8 cellular contexts compared by ENCODE assay signal in the genomic region with DNA sequence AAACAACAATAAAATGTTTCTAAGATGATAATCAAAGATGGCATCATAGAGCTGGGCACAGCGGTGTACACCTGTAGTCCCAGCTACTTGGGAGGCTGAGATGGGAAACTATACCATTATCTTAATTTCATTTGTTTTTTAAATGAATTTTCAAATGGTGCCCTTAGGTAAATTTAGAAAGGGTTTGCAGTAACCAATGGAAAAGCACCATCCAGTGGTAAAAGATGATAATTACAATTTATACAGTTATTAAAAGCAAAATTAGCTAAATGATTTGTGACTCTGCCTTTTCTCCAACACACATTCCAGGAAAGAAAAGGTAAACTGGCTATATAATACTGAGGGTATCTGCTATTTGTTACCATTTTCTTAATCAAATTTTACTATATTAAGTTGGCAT. TPM values are rescaled to one million over a fixed set of nuclear protein-coding genes. Genes with fewer than 3 reads are reported as not detected.
A peak's percentile ranks its signal among the peaks of the same experiment; 100 is the strongest.
DNase-seq lines count a peak whose midpoint lies in the region; ATAC-seq, FAIRE-seq and TF ChIP-seq lines count a peak whose summit lies in the region.

No MANE protein-coding gene starts in this region.

- no peaks in the 10 kb centered on the region for H3K9me3 ChIP-seq in CD4-positive, CD25-positive, alpha-beta regulatory T cell (ENCODE audit: control insufficient read depth in 2 of 2, low read length in 2 of 2)
- H3K9me3 ChIP-seq in effector memory CD4-positive, alpha-beta T cell (ENCODE audit: control insufficient read depth, low read length): no peaks in the 10 kb centered on the region

- peaks cover 28 to 42% (median 35%) of the 10 kb centered on the region in 4 donors for H3K4me1 Mint-ChIP-seq in CD4-positive, CD25-positive, alpha-beta regulatory T cell
- H3K4me1 Mint-ChIP-seq in HFFc6 (ENCODE audit: low read depth) (peaks cover 44% of the 10 kb centered on the region), immature natural killer cell (peaks cover 26 to 27% of the 10 kb centered on the region in 2 donors)

- H3K36me3 Mint-ChIP-seq in CD4-positive, CD25-positive, alpha-beta regulatory T cell: peaks cover 3% of the 10 kb centered on the region
- H3K36me3 Mint-ChIP-seq in HFFc6 (ENCODE audit: low read depth): peaks cover 4% of the 10 kb centered on the region; the same call in 1 of the 2 replicates
- peaks cover 0 to under 1% (median 0%) of the 10 kb centered on the region in 3 donors for H3K36me3 Mint-ChIP-seq in immature natural killer cell

- no peak overlapping the region for H3K27ac Mint-ChIP-seq in CD4-positive, CD25-positive, alpha-beta regulatory T cell
- H3K27ac Mint-ChIP-seq in HFFc6 (no peak overlapping the region), immature natural killer cell (no peak overlapping the region)

- H3K27me3 Mint-ChIP-seq in CD4-positive, CD25-positive, alpha-beta regulatory T cell: no peaks in the 10 kb centered on the region
- H3K27me3 Mint-ChIP-seq in HFFc6 (ENCODE audit: insufficient read depth) (no peaks in the 10 kb centered on the region), immature natural killer cell (ENCODE audit: low read depth in 3 of 3) (no peaks in the 10 kb centered on the region)

- H3K27me3 ChIP-seq in CD4-positive, CD25-positive, alpha-beta regulatory T cell (ENCODE audit: control insufficient read depth, insufficient read depth, low read length): no peaks in the 10 kb centered on the region
- H3K27me3 ChIP-seq in bronchial epithelial cell (ENCODE audit: control insufficient read depth, insufficient read depth, low read length): no peaks in the 10 kb centered on the region
- no peaks in the 10 kb centered on the region for H3K27me3 ChIP-seq in effector memory CD4-positive, alpha-beta T cell (replicated peaks; ENCODE audit: control insufficient read depth, insufficient read depth, low read length, poor library complexity, severe bottlenecking)

- H3K36me3 ChIP-seq in CD4-positive, CD25-positive, alpha-beta regulatory T cell (ENCODE audit: control insufficient read depth, insufficient read depth, low read length): no peaks in the 10 kb centered on the region
- no peaks in the 10 kb centered on the region for H3K36me3 ChIP-seq in bronchial epithelial cell (ENCODE audit: control insufficient read depth, insufficient read depth, low read length)
- H3K36me3 ChIP-seq in effector memory CD4-positive, alpha-beta T cell (ENCODE audit: control insufficient read depth, insufficient read depth, low read length): no peaks in the 10 kb centered on the region

- no peak overlapping the region for H3K4me3 Mint-ChIP-seq in CD4-positive, CD25-positive, alpha-beta regulatory T cell
- H3K4me3 Mint-ChIP-seq in HFFc6 (no peak overlapping the region), immature natural killer cell (no peak overlapping the region)

- no peak overlapping the region for H3K27ac ChIP-seq in CD4-positive, CD25-positive, alpha-beta regulatory T cell (ENCODE audit: insufficient read depth, low read length, poor library complexity, severe bottlenecking)
- no peak overlapping the region for H3K27ac ChIP-seq in effector memory CD4-positive, alpha-beta T cell (ENCODE audit: insufficient read depth, low read length, poor library complexity, severe bottlenecking)

- TF ChIP-seq CTCF in HFFc6 (IDR thresholded peaks at IDR 0.05) (peak; percentile 85), bronchial epithelial cell (IDR thresholded peaks at IDR 0.05; ENCODE audit: insufficient read depth, low read length, severe bottlenecking) (no peak)

- peak in 2 of 3 donors; percentile 30 to 48 for DNase-seq in CD4-positive, CD25-positive, alpha-beta regulatory T cell
- DNase-seq in HFFc6: peak; percentile 32
- peak; percentile 43 for DNase-seq in bronchial epithelial cell (ENCODE audit: low read depth)
- peak; percentile 25 for DNase-seq in midbrain (lab: John Stamatoyannopoulos, UW)
- DNase-seq in epidermal melanocyte (ENCODE audit: insufficient read length, low spot score): no peak
- DNase-seq in immature natural killer cell: no peak
- DNase-seq in effector memory CD4-positive, alpha-beta T cell: no peak

- no peak for FAIRE-seq in bronchial epithelial cell (lab: Jason Lieb, UNC)

- H3K4me1 ChIP-seq in CD4-positive, CD25-positive, alpha-beta regulatory T cell (ENCODE audit: control insufficient read depth, insufficient read depth, low read length, poor library complexity, severe bottlenecking): peaks cover 18% of the 10 kb centered on the region
- peaks cover 6% of the 10 kb centered on the region for H3K4me1 ChIP-seq in effector memory CD4-positive, alpha-beta T cell (ENCODE audit: control insufficient read depth, insufficient read depth, low read length, poor library complexity, severe bottlenecking)

- no peak for ATAC-seq in CD4-positive, CD25-positive, alpha-beta regulatory T cell (ENCODE audit: low read depth in 2 of 2)
- no peak for ATAC-seq in esophagus mucosa

- no peaks in the 10 kb centered on the region for H3K9me3 Mint-ChIP-seq in CD4-positive, CD25-positive, alpha-beta regulatory T cell
- H3K9me3 Mint-ChIP-seq in HFFc6: no peaks in the 10 kb centered on the region
- no peaks in the 10 kb centered on the region for H3K9me3 Mint-ChIP-seq in immature natural killer cell

- H3K4me3 ChIP-seq in CD4-positive, CD25-positive, alpha-beta regulatory T cell (ENCODE audit: low read depth, low read length): no peak overlapping the region
- no peak overlapping the region for H3K4me3 ChIP-seq in bronchial epithelial cell (ENCODE audit: low read depth, low read length)
- H3K4me3 ChIP-seq in effector memory CD4-positive, alpha-beta T cell (ENCODE audit: insufficient read depth, low read depth, low read length, poor library complexity, severe bottlenecking): no peak overlapping the region

RNA-seq across cellular contexts. Expression of gene ANKRD28, which starts 14.4 kb away (rescaled TPM):
- total RNA-seq in CD4-positive, CD25-positive, alpha-beta regulatory T cell: 77.1 TPM
- polyA plus RNA-seq in CD4-positive, CD25-positive, alpha-beta regulatory T cell: 10 to 100 TPM in 1 of 4 donors, 1 to 10 TPM in 3; 6.9 to 10.7 (median 8.5) TPM
- 10 to 100 TPM; 80.4 to 96.3 (median 90.4) TPM for total RNA-seq in HFFc6 (2021; fragmentation: NEBNext Ultra II Directional; extraction: Animal tissue kit (Norgen Biotek cat#: 25700))
- total RNA-seq in bronchial epithelial cell: 55.9 and 60.6 TPM in 2 replicates
- total RNA-seq in esophagus mucosa: 29.2 TPM
- polyA plus RNA-seq in immature natural killer cell: 1 to 10 TPM; 5.2 to 9.6 (median 5.9) TPM

Comparison
In these comparisons a context has a peak if more than half of its experiments do, and no peak if none do; other contexts are left out.
1. DNase-seq: peak in CD4-positive, CD25-positive, alpha-beta regulatory T cell (2 of 3), HFFc6 (single experiment), bronchial epithelial cell (single experiment) and midbrain (single experiment); none in epidermal melanocyte (single experiment), immature natural killer cell (0 of 3) and effector memory CD4-positive, alpha-beta T cell (0 of 3).